Comparison of ENCODE assay signal across 26 cellular contexts in the genomic region with DNA sequence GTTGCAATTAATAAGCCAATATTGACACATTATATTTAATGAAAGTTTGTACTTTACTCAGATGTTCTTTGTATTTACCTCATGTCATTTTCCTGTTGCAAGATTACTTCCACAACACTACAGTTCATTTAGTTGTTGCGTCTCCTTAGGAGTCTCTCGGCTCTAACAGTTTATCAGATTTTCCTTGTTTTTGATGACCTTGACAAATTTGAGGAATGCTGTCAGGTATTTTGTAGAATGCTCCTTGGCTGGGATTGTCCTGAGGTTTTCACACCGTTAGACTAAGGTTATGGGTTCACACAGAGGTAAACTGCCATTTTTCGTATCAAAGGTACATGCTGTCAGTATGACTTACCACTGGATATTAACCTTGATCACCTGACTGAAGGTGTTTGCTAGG.
"Had no signal": no experiment of that assay in that cellular context is flagged by ENCODE, and none has a peak within 500 bp of the region (broad histone marks: within the 10 kb centered on the region; RNA-seq: fewer than 3 reads in every experiment).

No MANE protein-coding gene starts in this region.

- H3K27ac Mint-ChIP-seq: naive thymus-derived CD4-positive, alpha-beta T cell; natural killer cell treated with Interleukin-12 subunit alpha and Interleukin-12 subunit beta and Interleukin-15 and Interleukin-18, amount 100 ng/mL, for 72 hours; stimulated activated effector memory CD8-positive, alpha-beta T cell treated with anti-CD3 and anti-CD28 coated beads, Interleukin-12 subunit alpha, Interleukin-12 subunit beta, amount 100 ng/mL, for 72 hours had no signal

- H3K4me1 Mint-ChIP-seq: naive thymus-derived CD4-positive, alpha-beta T cell; stimulated activated effector memory CD8-positive, alpha-beta T cell treated with anti-CD3 and anti-CD28 coated beads, Interleukin-12 subunit alpha, Interleukin-12 subunit beta, amount 100 ng/mL, for 72 hours; stimulated activated naive CD8-positive, alpha-beta T cell treated with anti-CD3 and anti-CD28 coated beads, Interleukin-15, amount 100 ng/mL, for 72 hours had no signal

- H2AFZ ChIP-seq: parathyroid adenoma had no signal

- DNase-seq: heart left ventricle; hypothalamus; islet precursor cell; left ventricle myocardium inferior; mesendoderm; midbrain; mucosa of descending colon; naive thymus-derived CD4-positive, alpha-beta T cell; nucleus accumbens; psoas muscle; small intestine; spleen; stimulated activated CD4-positive, alpha-beta T cell treated with anti-CD3 and anti-CD28 coated beads, Interleukin-4, amount 100 ng/mL, for 24 hours; stimulated activated naive CD4-positive, alpha-beta T cell treated with Interleukin-2 at 50 U/mL for 16 hours; stimulated activated naive CD8-positive, alpha-beta T cell treated with anti-CD3 and anti-CD28 coated beads, Interleukin-15, amount 100 ng/mL, for 72 hours; testis; thyroid gland; transverse colon; upper lobe of left lung had no signal

- H3K27ac ChIP-seq: parathyroid adenoma, psoas muscle, right atrium auricular region, testis, thyroid gland, upper lobe of left lung had no signal

- H3K27me3 ChIP-seq: heart left ventricle, right atrium auricular region, testis, thyroid gland, transverse colon, upper lobe of left lung had no signal

- H3K36me3 Mint-ChIP-seq: naive thymus-derived CD4-positive, alpha-beta T cell; natural killer cell treated with Interleukin-12 subunit alpha and Interleukin-12 subunit beta and Interleukin-15 and Interleukin-18, amount 100 ng/mL, for 72 hours; stimulated activated effector memory CD8-positive, alpha-beta T cell treated with anti-CD3 and anti-CD28 coated beads, Interleukin-12 subunit alpha, Interleukin-12 subunit beta, amount 100 ng/mL, for 72 hours had no signal

- H3K36me3 ChIP-seq: heart left ventricle, left ventricle myocardium inferior, right atrium auricular region, spleen, thyroid gland, transverse colon, upper lobe of left lung had no signal

- H3K4me3 ChIP-seq: heart left ventricle, left ventricle myocardium inferior, lung, mucosa of descending colon, psoas muscle, right atrium auricular region, spleen, testis, thyroid gland, transverse colon, upper lobe of left lung had no signal

- H3K9ac ChIP-seq: parathyroid adenoma had no signal

- H3K9me3 ChIP-seq: heart left ventricle, left ventricle myocardium inferior, mucosa of descending colon, psoas muscle, right atrium auricular region, spleen, testis, thyroid gland, transverse colon, upper lobe of left lung had no signal

- ATAC-seq: heart left ventricle; mucosa of descending colon; naive thymus-derived CD4-positive, alpha-beta T cell; natural killer cell treated with Interleukin-12 subunit alpha and Interleukin-12 subunit beta and Interleukin-15 and Interleukin-18, amount 100 ng/mL, for 72 hours; psoas muscle; sciatic nerve; stimulated activated effector memory CD8-positive, alpha-beta T cell treated with anti-CD3 and anti-CD28 coated beads, Interleukin-12 subunit alpha, Interleukin-12 subunit beta, amount 100 ng/mL, for 72 hours; stimulated activated naive CD8-positive, alpha-beta T cell treated with anti-CD3 and anti-CD28 coated beads, Interleukin-15, amount 100 ng/mL, for 72 hours had no signal

- H3K9me3 Mint-ChIP-seq: natural killer cell treated with Interleukin-12 subunit alpha and Interleukin-12 subunit beta and Interleukin-15 and Interleukin-18, amount 100 ng/mL, for 72 hours; neural crest cell; stimulated activated effector memory CD8-positive, alpha-beta T cell treated with anti-CD3 and anti-CD28 coated beads, Interleukin-12 subunit alpha, Interleukin-12 subunit beta, amount 100 ng/mL, for 72 hours; stimulated activated naive CD8-positive, alpha-beta T cell treated with anti-CD3 and anti-CD28 coated beads, Interleukin-15, amount 100 ng/mL, for 72 hours had no signal

- H3K4me3 Mint-ChIP-seq: naive thymus-derived CD4-positive, alpha-beta T cell; natural killer cell treated with Interleukin-12 subunit alpha and Interleukin-12 subunit beta and Interleukin-15 and Interleukin-18, amount 100 ng/mL, for 72 hours; neural crest cell; stimulated activated effector memory CD8-positive, alpha-beta T cell treated with anti-CD3 and anti-CD28 coated beads, Interleukin-12 subunit alpha, Interleukin-12 subunit beta, amount 100 ng/mL, for 72 hours; stimulated activated naive CD8-positive, alpha-beta T cell treated with anti-CD3 and anti-CD28 coated beads, Interleukin-15, amount 100 ng/mL, for 72 hours had no signal

- FAIRE-seq: small intestine had no signal
